ENCODE assay signal across 22 cellular contexts in genomic region chr17:27520571-27521185, GRCh38.
DNase-seq lines count a peak whose midpoint lies in the region; ATAC-seq, FAIRE-seq and TF ChIP-seq lines count a peak whose summit lies in the region.
"Had no signal": no experiment of that assay in that cellular context is flagged by ENCODE, and none has a peak within 500 bp of the region (broad histone marks: within the 10 kb centered on the region; RNA-seq: fewer than 3 reads in every experiment).

No MANE protein-coding gene starts in this region.

- H3K36me3 Mint-ChIP-seq in activated CD4-positive, alpha-beta T cell treated with anti-CD3 and anti-CD28 coated beads, Interleukin-2, amount 10 ng/mL, durations not matched to agents 24 days and 14 days (ENCODE audit: low read depth), result peaks cover 3% of the 10 kb centered on the region
- H3K36me3 Mint-ChIP-seq in activated CD4-positive, alpha-beta T cell treated with anti-CD3 and anti-CD28 coated beads for 36 hours (ENCODE audit: low read depth), result peaks cover 2% of the 10 kb centered on the region
- H3K36me3 Mint-ChIP-seq in natural killer cell treated with Interleukin-12 subunit alpha and Interleukin-12 subunit beta and Interleukin-15 and Interleukin-18, amount 100 ng/mL, for 72 hours, result no peaks in the 10 kb centered on the region
- no peaks in the 10 kb centered on the region for H3K36me3 Mint-ChIP-seq in glutamatergic neuron (ENCODE audit: unreplicated experiment)
- H3K36me3 Mint-ChIP-seq: CD8-positive, alpha-beta T cell; stimulated activated naive B cell treated with anti-CD40 and anti-IgM and Interleukin-4, amounts not matched to agents 10 μg/mL and 1 μg/mL and 100 μg/mL, for 72 hours had no signal

- no peak overlapping the region for H3K14ac ChIP-seq in H1 (ENCODE audit: insufficient read length)

- no peaks in the 10 kb centered on the region for H3K27me3 Mint-ChIP-seq in activated CD4-positive, alpha-beta T cell treated with anti-CD3 and anti-CD28 coated beads, Interleukin-2, amount 10 ng/mL, durations not matched to agents 24 days and 14 days
- no peaks in the 10 kb centered on the region for H3K27me3 Mint-ChIP-seq in activated CD4-positive, alpha-beta T cell treated with anti-CD3 and anti-CD28 coated beads for 36 hours
- no peaks in the 10 kb centered on the region for H3K27me3 Mint-ChIP-seq in natural killer cell treated with Interleukin-12 subunit alpha and Interleukin-12 subunit beta and Interleukin-15 and Interleukin-18, amount 100 ng/mL, for 72 hours
- H3K27me3 Mint-ChIP-seq in glutamatergic neuron (ENCODE audit: unreplicated experiment), result peaks cover 5% of the 10 kb centered on the region
- H3K27me3 Mint-ChIP-seq: stimulated activated naive B cell treated with anti-CD40 and anti-IgM and Interleukin-4, amounts not matched to agents 10 μg/mL and 1 μg/mL and 100 μg/mL, for 72 hours had no signal

- TF ChIP-seq POLR2A in H1 (IDR thresholded peaks at IDR 0.05; ENCODE audit: control extremely low read depth in 1 of 2, low read depth in 2 of 2, low read length in 2 of 2) (no peak), tibial nerve (IDR thresholded peaks at IDR 0.05) (peak in 1 of 2 donors; percentile 17)

- peak overlapping the region; percentile 48 for H4K91ac ChIP-seq in H1 (replicated peaks; ENCODE audit: insufficient read length, low read length)

- POLR2A ChIA-PET in activated CD4-positive, alpha-beta T cell treated with anti-CD3 and anti-CD28 coated beads for 36 hours (lab: Charles Lee), result no interaction called here
- POLR2A ChIA-PET in H1 (lab: Charles Lee; ENCODE audit: partially characterized antibody), result interaction anchor here (0.9 to 1.0 kb wide), 2 partner anchors 11 to 16 kb away, joined by 3 to 4 read pairs; no protein-coding TSS in a partner anchor

- no peak for TF ChIP-seq RAD21 in H1 (IDR thresholded peaks at IDR 0.05 in 1 of 2, conservative IDR thresholded peaks at IDR 0.05 in 1 of 2; ENCODE audit: low read depth in 2 of 2, low read length in 2 of 2)

- H2AFZ ChIP-seq in H1 (ENCODE audit: low read length), result no peak overlapping the region

- H2BK12ac ChIP-seq in H1 (ENCODE audit: low read depth, low read length), result peak overlapping the region; percentile 42; the same call in 1 of the 2 replicates

- no peak overlapping the region for H3K4ac ChIP-seq in H1 (replicated peaks; ENCODE audit: insufficient read length, low read depth, low read length)

- TF ChIP-seq EP300 in H1 (IDR thresholded peaks at IDR 0.05; ENCODE audit: borderline replicate concordance in 1 of 2, low read depth in 2 of 2, low read length in 2 of 2), result no peak
- TF ChIP-seq EP300 in tibial nerve (IDR thresholded peaks at IDR 0.05), result peak in 1 of 2 donors; percentile 64

- peaks cover 69% of the 10 kb centered on the region for H3K4me1 Mint-ChIP-seq in activated CD4-positive, alpha-beta T cell treated with anti-CD3 and anti-CD28 coated beads, Interleukin-2, amount 10 ng/mL, durations not matched to agents 24 days and 14 days
- peaks cover 54% of the 10 kb centered on the region for H3K4me1 Mint-ChIP-seq in activated CD4-positive, alpha-beta T cell treated with anti-CD3 and anti-CD28 coated beads for 36 hours
- H3K4me1 Mint-ChIP-seq in natural killer cell treated with Interleukin-12 subunit alpha and Interleukin-12 subunit beta and Interleukin-15 and Interleukin-18, amount 100 ng/mL, for 72 hours (ENCODE audit: low read depth in 2 of 2), result peaks cover 38 to 52% of the 10 kb centered on the region in 2 donors
- H3K4me1 Mint-ChIP-seq in glutamatergic neuron (ENCODE audit: low read depth, unreplicated experiment), result peaks cover 49% of the 10 kb centered on the region

- peak overlapping the region; percentile 25 for H3K27ac Mint-ChIP-seq in activated CD4-positive, alpha-beta T cell treated with anti-CD3 and anti-CD28 coated beads, Interleukin-2, amount 10 ng/mL, durations not matched to agents 24 days and 14 days
- no peak overlapping the region for H3K27ac Mint-ChIP-seq in activated CD4-positive, alpha-beta T cell treated with anti-CD3 and anti-CD28 coated beads for 36 hours
- no peak overlapping the region for H3K27ac Mint-ChIP-seq in natural killer cell treated with Interleukin-12 subunit alpha and Interleukin-12 subunit beta and Interleukin-15 and Interleukin-18, amount 100 ng/mL, for 72 hours
- no peak overlapping the region for H3K27ac Mint-ChIP-seq in glutamatergic neuron (ENCODE audit: unreplicated experiment)
- H3K27ac Mint-ChIP-seq: CD8-positive, alpha-beta T cell; stimulated activated naive B cell treated with anti-CD40 and anti-IgM and Interleukin-4, amounts not matched to agents 10 μg/mL and 1 μg/mL and 100 μg/mL, for 72 hours had no signal

- H3K4me2 ChIP-seq in H1 (ENCODE audit: insufficient read depth in 1 of 2, low read depth in 2 of 2, low read length in 2 of 2), result no peak overlapping the region

- peak overlapping the region; percentile 22 for H3K4me3 Mint-ChIP-seq in activated CD4-positive, alpha-beta T cell treated with anti-CD3 and anti-CD28 coated beads, Interleukin-2, amount 10 ng/mL, durations not matched to agents 24 days and 14 days
- H3K4me3 Mint-ChIP-seq in activated CD4-positive, alpha-beta T cell treated with anti-CD3 and anti-CD28 coated beads for 36 hours, result no peak overlapping the region
- H3K4me3 Mint-ChIP-seq in natural killer cell treated with Interleukin-12 subunit alpha and Interleukin-12 subunit beta and Interleukin-15 and Interleukin-18, amount 100 ng/mL, for 72 hours, result no peak overlapping the region
- H3K4me3 Mint-ChIP-seq in glutamatergic neuron (ENCODE audit: unreplicated experiment), result no peak overlapping the region
- H3K4me3 Mint-ChIP-seq: activated T-cell treated with anti-CD3 and anti-CD28 coated beads, Interleukin-2, amount 50 U/mL, for 4 hours; CD8-positive, alpha-beta T cell; stimulated activated naive B cell treated with anti-CD40 and anti-IgM and Interleukin-4, amounts not matched to agents 10 μg/mL and 1 μg/mL and 100 μg/mL, for 72 hours had no signal

- H3K79me2 ChIP-seq in H1 (ENCODE audit: control insufficient read depth in 1 of 2, insufficient read depth in 2 of 2, low read length in 2 of 2), result peaks cover 0 to 85% of the 10 kb centered on the region in 2 experiments; a peak in 3 of 4 replicates

- H3K56ac ChIP-seq in H1 (replicated peaks; ENCODE audit: insufficient read length, low read depth, low read length), result no peak overlapping the region

- intact Hi-C loops in activated CD4-positive, alpha-beta T cell treated with anti-CD3 and anti-CD28 coated beads, Interleukin-2, amount 10 ng/mL, durations not matched to agents 24 days and 14 days (cut with micrococcal nuclease), result no loop called here
- intact Hi-C loops in activated CD4-positive, alpha-beta T cell treated with anti-CD3 and anti-CD28 coated beads for 36 hours (cut with DNase I, micrococcal nuclease), result no loop called here

- 0 out of 2 replicates have a peak overlapping the region, but pooled peaks have one; percentile 21 for H3K18ac ChIP-seq in H1 (ENCODE audit: extremely low read depth, low read length)

- no peak overlapping the region for H3K9ac ChIP-seq in H1 (replicated peaks in 1 of 4; ENCODE audit: extremely low read depth in 1 of 4, low read depth in 3 of 4, low read length in 3 of 4)

- no peak overlapping the region for H3K23ac ChIP-seq in H1 (ENCODE audit: insufficient read length)

- H4K5ac ChIP-seq in H1 (ENCODE audit: insufficient read length, low read depth, low read length), result no peak overlapping the region

- no peak overlapping the region for H2BK120ac ChIP-seq in H1 (replicated peaks; ENCODE audit: low read depth, low read length)

- WGBS in H1 (ENCODE audit: extremely low coverage in 1 of 2, insufficient coverage in 1 of 2, insufficient read length in 1 of 2, insufficient replicate concordance in 2 of 2, low coverage in 1 of 2, low lambda C conversion rate in 2 of 2, missing lambda C conversion rate in 1 of 2), 2 experiments, result 67% methylated on average over 13 of the region's 13 CpGs; no CpG with 5 or more reads in 1 of the 2 experiments
- WGBS in tibial nerve, 2 donors, result 60 to 61% methylated on average over 13 of the region's 13 CpGs

- H2BK20ac ChIP-seq in H1 (ENCODE audit: low read length), result 0 out of 2 replicates have a peak overlapping the region, but pooled peaks have one; percentile 64

- TF ChIP-seq CTCF in H1 (IDR thresholded peaks at IDR 0.05; ENCODE audit: control extremely low read depth in 1 of 3, insufficient read depth in 1 of 3, low read depth in 1 of 3, low read length in 3 of 3) (no peak), tibial nerve (IDR thresholded peaks at IDR 0.05) (no peak), glutamatergic neuron (IDR thresholded peaks at IDR 0.05; ENCODE audit: partially characterized antibody, unreplicated experiment) (no peak)

- CTCF ChIA-PET in activated CD4-positive, alpha-beta T cell treated with anti-CD3 and anti-CD28 coated beads for 36 hours (lab: Charles Lee), result interaction anchor here (0.6 to 1.7 kb wide), 5 partner anchors 10 to 107 kb away, joined by 3 to 8 read pairs (median 3); no protein-coding TSS in a partner anchor
- CTCF ChIA-PET in H1 (lab: Charles Lee; ENCODE audit: partially characterized antibody), result interaction anchor here (0.8 to 5.1 kb wide), 13 partner anchors 10 to 284 kb away, joined by 3 to 20 read pairs (median 3); no protein-coding TSS in a partner anchor

- no peak for DNase-seq in activated CD4-positive, alpha-beta T cell treated with anti-CD3 and anti-CD28 coated beads, Interleukin-2, amount 10 ng/mL, durations not matched to agents 24 days and 14 days
- no peak for DNase-seq in activated CD4-positive, alpha-beta T cell treated with anti-CD3 and anti-CD28 coated beads for 36 hours
- DNase-seq in H1 (ENCODE audit: low read depth in 1 of 2, low spot score in 2 of 2) (no peak), tibial nerve (ENCODE audit: low spot score in 2 of 2) (no peak), AG20443 (ENCODE audit: low spot score) (no peak), DMS79 treated with DMSO at 0.1 percent for 48 hours (lab: John Stamatoyannopoulos, UW) (no peak), glutamatergic neuron (no peak)
- no peak for DNase-seq in natural killer cell treated with Interleukin-12 subunit alpha and Interleukin-12 subunit beta and Interleukin-15 and Interleukin-18, amount 100 ng/mL, for 72 hours (ENCODE audit: low spot score)
- DNase-seq: activated CD4-positive, alpha-beta T cell treated with anti-CD3 and anti-CD28 coated beads, Interleukin-2, amount 50 U/mL, for 1 hour; activated T-cell treated with anti-CD3 and anti-CD28 coated beads, Interleukin-2, amount 50 U/mL, for 4 hours; amniotic stem cell; CD8-positive, alpha-beta T cell; NCI-H1417 treated with DMSO at 0.1 percent for 48 hours; NCI-H524; right lobe of liver; stimulated activated CD4-positive, alpha-beta T cell treated with anti-CD3 and anti-CD28 coated beads, Interleukin-4, amount 100 ng/mL, for 4 hours; stimulated activated naive B cell treated with anti-CD40 and anti-IgM and Interleukin-4, amounts not matched to agents 10 μg/mL and 1 μg/mL and 100 μg/mL, for 72 hours; T-helper 2 cell had no signal

- peak overlapping the region; percentile 40; the same call in 1 of the 2 replicates for H2BK15ac ChIP-seq in H1 (ENCODE audit: low read length)

- H3K27me3 ChIP-seq in H1 (replicated peaks in 1 of 4; ENCODE audit: control insufficient read depth in 3 of 4, extremely low read depth in 1 of 4, insufficient read depth in 3 of 4, low read length in 3 of 4) (no peaks in the 10 kb centered on the region), tibial nerve (no peaks in the 10 kb centered on the region)
- H3K27me3 ChIP-seq: right lobe of liver had no signal

- H3K27ac ChIP-seq in H1 (ENCODE audit: low read depth, low read length) (no peak overlapping the region), tibial nerve (peak overlapping the region; percentile 28 to 88 (median 81))
- H3K27ac ChIP-seq: right lobe of liver had no signal

- H3K4me1 ChIP-seq in H1 (replicated peaks in 1 of 4; ENCODE audit: control insufficient read depth in 3 of 4, insufficient read depth in 4 of 4, low read length in 3 of 4), result peaks cover 9 to 20% (median 14%) of the 10 kb centered on the region in 4 experiments
- H3K4me1 ChIP-seq in tibial nerve, result peaks cover 0 to 78% (median 20%) of the 10 kb centered on the region in 4 donors
- H3K4me1 ChIP-seq: right lobe of liver had no signal

- no peaks in the 10 kb centered on the region for H3K9me3 Mint-ChIP-seq in activated CD4-positive, alpha-beta T cell treated with anti-CD3 and anti-CD28 coated beads, Interleukin-2, amount 10 ng/mL, durations not matched to agents 24 days and 14 days
- H3K9me3 Mint-ChIP-seq in activated CD4-positive, alpha-beta T cell treated with anti-CD3 and anti-CD28 coated beads for 36 hours (ENCODE audit: low read depth), result no peaks in the 10 kb centered on the region
- no peaks in the 10 kb centered on the region for H3K9me3 Mint-ChIP-seq in natural killer cell treated with Interleukin-12 subunit alpha and Interleukin-12 subunit beta and Interleukin-15 and Interleukin-18, amount 100 ng/mL, for 72 hours
- H3K9me3 Mint-ChIP-seq in glutamatergic neuron (ENCODE audit: unreplicated experiment), result peaks cover 8% of the 10 kb centered on the region
- H3K9me3 Mint-ChIP-seq: activated T-cell treated with anti-CD3 and anti-CD28 coated beads, Interleukin-2, amount 50 U/mL, for 4 hours; CD8-positive, alpha-beta T cell; stimulated activated naive B cell treated with anti-CD40 and anti-IgM and Interleukin-4, amounts not matched to agents 10 μg/mL and 1 μg/mL and 100 μg/mL, for 72 hours had no signal

- H3K36me3 ChIP-seq in H1 (ENCODE audit: control insufficient read depth in 2 of 4, insufficient read depth in 4 of 4, low read length in 3 of 4) (no peaks in the 10 kb centered on the region), tibial nerve (no peaks in the 10 kb centered on the region)
- H3K36me3 ChIP-seq: right lobe of liver had no signal

- H4K8ac ChIP-seq in H1 (ENCODE audit: extremely low read depth, insufficient read depth, low read length), result peak overlapping the region; percentile 57

- H4K20me1 ChIP-seq in H1 (replicated peaks in 1 of 2; ENCODE audit: control insufficient read depth in 1 of 2, insufficient read depth in 2 of 2, low read length in 2 of 2), result no peaks in the 10 kb centered on the region

- no peak overlapping the region for H2BK5ac ChIP-seq in H1 (ENCODE audit: low read depth, low read length)

- H3K4me3 ChIP-seq in H1 (ENCODE audit: extremely low read depth in 1 of 4, insufficient read depth in 2 of 4, low read depth in 3 of 4, low read length in 4 of 4) (no peak overlapping the region), tibial nerve (no peak overlapping the region)
- H3K4me3 ChIP-seq: right lobe of liver had no signal

- no peak for FAIRE-seq in H1 (lab: Jason Lieb, UNC)
- FAIRE-seq: A204.1, GM19239, islet of Langerhans, RCC 7860 had no signal

- ATAC-seq in activated CD4-positive, alpha-beta T cell treated with anti-CD3 and anti-CD28 coated beads for 36 hours, result no peak
- peak; percentile 26 to 41 for ATAC-seq in natural killer cell treated with Interleukin-12 subunit alpha and Interleukin-12 subunit beta and Interleukin-15 and Interleukin-18, amount 100 ng/mL, for 72 hours
- ATAC-seq: activated T-cell treated with anti-CD3 and anti-CD28 coated beads, Interleukin-2, amount 50 U/mL, for 4 hours; CD8-positive, alpha-beta T cell; stimulated activated naive B cell treated with anti-CD40 and anti-IgM and Interleukin-4, amounts not matched to agents 10 μg/mL and 1 μg/mL and 100 μg/mL, for 72 hours had no signal

- H3K23me2 ChIP-seq in H1 (ENCODE audit: low read depth, low read length), result no peaks in the 10 kb centered on the region

- no peaks in the 10 kb centered on the region for H3K9me3 ChIP-seq in H1 (ENCODE audit: insufficient read depth in 2 of 2, low read depth in 1 of 2, low read length in 1 of 2)
- no peaks in the 10 kb centered on the region for H3K9me3 ChIP-seq in tibial nerve
- H3K9me3 ChIP-seq: right lobe of liver had no signal

- peaks cover 12% of the 10 kb centered on the region for H3K79me1 ChIP-seq in H1 (ENCODE audit: low read depth, low read length)

- H2AK5ac ChIP-seq in H1 (ENCODE audit: low read depth, low read length), result 0 out of 2 replicates have a peak overlapping the region, but pooled peaks have one; percentile 19
